ENCODE assay signal across 8 cellular contexts in genomic region chr6:142542704-142543233, GRCh38.
DNase-seq lines count a peak whose midpoint lies in the region; ATAC-seq and TF ChIP-seq lines count a peak whose summit lies in the region.

No MANE protein-coding gene starts in this region.

- ATAC-seq in GM21737 (IDR thresholded peaks at IDR 0.05; ENCODE audit: unreplicated experiment): no peak
- ATAC-seq in HG03521 (IDR thresholded peaks at IDR 0.05; ENCODE audit: unreplicated experiment): no peak
- ATAC-seq in HG02852 (IDR thresholded peaks at IDR 0.05; ENCODE audit: unreplicated experiment): no peak

- no peak for TF ChIP-seq CTCF in fibroblast of pulmonary artery (IDR thresholded peaks at IDR 0.05; ENCODE audit: low read length, missing control alignments)

- intact Hi-C loops in posterior vena cava (cut with DNase I): no loop called here

- peak; percentile 89 for DNase-seq in EH (ENCODE audit: low read depth)
- peak; percentile 82 for DNase-seq in RPMI7951 (ENCODE audit: low read depth)
- peak; percentile 82 for DNase-seq in fibroblast of pulmonary artery (ENCODE audit: low read depth)
- peak; percentile 86 for DNase-seq in posterior vena cava (ENCODE audit: low spot score)
- no peak for DNase-seq in DMS153 treated with DMSO at 0.1 percent for 48 hours (lab: John Stamatoyannopoulos, UW; ENCODE audit: unreplicated experiment)

- no peak overlapping the region for H3K4me3 ChIP-seq in fibroblast of pulmonary artery (replicated peaks; ENCODE audit: low read depth, low read length)
